Comparison of ENCODE assay signal across 9 cellular contexts in the genomic region with DNA sequence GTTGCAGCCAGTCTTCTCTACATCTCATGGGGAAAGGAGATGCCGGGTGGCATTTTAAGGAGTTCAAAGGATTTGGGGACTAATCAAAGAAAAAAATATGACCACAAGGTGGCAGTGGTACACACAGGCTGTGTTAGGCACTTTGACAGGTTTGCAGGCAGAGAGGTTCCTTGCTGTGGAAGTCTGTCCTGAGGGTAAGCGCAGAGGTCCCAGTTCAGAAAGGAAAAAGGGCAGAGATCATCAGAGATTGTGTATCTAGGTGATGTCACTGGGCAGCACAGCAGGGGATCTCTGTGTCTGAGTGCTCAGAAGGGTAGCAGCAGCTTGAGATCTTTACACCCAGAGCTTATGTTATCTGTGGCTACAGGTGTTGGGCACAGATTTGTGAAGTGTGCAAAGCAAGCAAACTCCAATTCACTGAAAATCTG.
DNase-seq lines count a peak whose midpoint lies in the region; ATAC-seq and TF ChIP-seq lines count a peak whose summit lies in the region.
"Had no signal": no experiment of that assay in that cellular context is flagged by ENCODE, and none has a peak within 500 bp of the region (broad histone marks: within the 10 kb centered on the region; RNA-seq: fewer than 3 reads in every experiment).

No MANE protein-coding gene starts in this region.

- H3K4me1 ChIP-seq in breast epithelium (no peaks in the 10 kb centered on the region), vagina (no peaks in the 10 kb centered on the region)

- TF ChIP-seq POLR2A in breast epithelium (IDR thresholded peaks at IDR 0.05) (no peak), vagina (IDR thresholded peaks at IDR 0.05) (no peak)

- POLR2A ChIA-PET in CD4-positive, alpha-beta T cell (lab: Charles Lee), result no interaction called here

- ATAC-seq in CD4-positive, alpha-beta T cell (ENCODE audit: poor library complexity), result no peak
- peak; percentile 81 for ATAC-seq in GM18508 (IDR thresholded peaks at IDR 0.05; ENCODE audit: insufficient read depth, unreplicated experiment)

- peaks cover 9% of the 10 kb centered on the region for H3K27me3 Mint-ChIP-seq in CD4-positive, alpha-beta T cell

- no peak overlapping the region for H3K27ac ChIP-seq in CD4-positive, alpha-beta T cell (ENCODE audit: low read depth, low read length)
- H3K27ac ChIP-seq in breast epithelium, result no peak overlapping the region
- no peak overlapping the region for H3K27ac ChIP-seq in vagina

- CTCF ChIA-PET in CD4-positive, alpha-beta T cell (lab: Charles Lee), result no interaction called here

- H3K27me3 ChIP-seq in CD4-positive, alpha-beta T cell (ENCODE audit: control insufficient read depth, insufficient read depth, low read length), result no peaks in the 10 kb centered on the region
- H3K27me3 ChIP-seq in breast epithelium (no peaks in the 10 kb centered on the region), vagina (no peaks in the 10 kb centered on the region)

- H3K9me3 Mint-ChIP-seq in CD4-positive, alpha-beta T cell, result no peaks in the 10 kb centered on the region
- H3K9me3 Mint-ChIP-seq: T-helper 1 cell treated with Interleukin-12 subunit alpha and Interleukin-12 subunit beta and Interleukin-4 antibody, amounts not matched to agents 30 μg/mL and 1 μg/mL, for 36 hours had no signal

- H3K36me3 ChIP-seq in breast epithelium, result no peaks in the 10 kb centered on the region
- no peaks in the 10 kb centered on the region for H3K36me3 ChIP-seq in vagina

- no peak overlapping the region for H3K27ac Mint-ChIP-seq in CD4-positive, alpha-beta T cell
- H3K27ac Mint-ChIP-seq: T-helper 1 cell treated with Interleukin-12 subunit alpha and Interleukin-12 subunit beta and Interleukin-4 antibody, amounts not matched to agents 30 μg/mL and 1 μg/mL, for 36 hours had no signal

- H3K36me3 Mint-ChIP-seq in CD4-positive, alpha-beta T cell (ENCODE audit: low read depth), result no peaks in the 10 kb centered on the region

- intact Hi-C loops in CD4-positive, alpha-beta T cell (cut with DNase I, micrococcal nuclease), result no loop called here
- intact Hi-C loops in breast epithelium (cut with DNase I; ENCODE audit: low total_unique reads) (no loop called here), vagina (cut with DNase I) (no loop called here)

- H3K9me3 ChIP-seq in CD4-positive, alpha-beta T cell (ENCODE audit: control insufficient read depth, low read length), result no peaks in the 10 kb centered on the region
- H3K9me3 ChIP-seq in breast epithelium (no peaks in the 10 kb centered on the region), vagina (no peaks in the 10 kb centered on the region)

- no peak for DNase-seq in CD4-positive, alpha-beta T cell
- peak; percentile 21 for DNase-seq in HK-2 (ENCODE audit: unreplicated experiment)
- peak; percentile 36 for DNase-seq in NOMO-1 treated with DMSO at 0.1 percent for 48 hours (lab: John Stamatoyannopoulos, UW; ENCODE audit: unreplicated experiment)
- no peak for DNase-seq in breast epithelium (ENCODE audit: low spot score in 2 of 2)
- peak; percentile 79 for DNase-seq in islet precursor cell
- DNase-seq in vagina (ENCODE audit: extremely low spot score in 2 of 2), result no peak
- no peak for DNase-seq in activated effector memory CD4-positive, alpha-beta T cell treated with anti-CD3 and anti-CD28 coated beads, Interleukin-2, amount 50 U/mL, for 16 hours

- no peaks in the 10 kb centered on the region for H3K4me1 Mint-ChIP-seq in CD4-positive, alpha-beta T cell (ENCODE audit: low read depth)

- no peak overlapping the region for H3K4me3 ChIP-seq in breast epithelium
- H3K4me3 ChIP-seq in vagina, result no peak overlapping the region

- H3K4me3 Mint-ChIP-seq in CD4-positive, alpha-beta T cell, result no peak overlapping the region
- H3K4me3 Mint-ChIP-seq: T-helper 1 cell treated with Interleukin-12 subunit alpha and Interleukin-12 subunit beta and Interleukin-4 antibody, amounts not matched to agents 30 μg/mL and 1 μg/mL, for 36 hours had no signal

- peak; percentile 34 for TF ChIP-seq CTCF in CD4-positive, alpha-beta T cell (IDR thresholded peaks at IDR 0.05)
- TF ChIP-seq CTCF in breast epithelium (IDR thresholded peaks at IDR 0.05), result peak in 2 of 3 donors; percentile 27 to 41
- peak; percentile 10 to 46 (median 24) for TF ChIP-seq CTCF in vagina (IDR thresholded peaks at IDR 0.05)

Comparison
In these comparisons a context has a peak if more than half of its experiments do, and no peak if none do; other contexts are left out.
1. DNase-seq: peak in HK-2 (single experiment), NOMO-1 treated with DMSO at 0.1 percent for 48 hours (single experiment) and islet precursor cell (single experiment); none in CD4-positive, alpha-beta T cell (0 of 10), breast epithelium (0 of 2), vagina (0 of 2) and activated effector memory CD4-positive, alpha-beta T cell treated with anti-CD3 and anti-CD28 coated beads, Interleukin-2, amount 50 U/mL, for 16 hours (single experiment).
2. Peak in every context shown above with its lines, with median percentiles within 50 percentile points of each other: CTCF ChIP-seq.